ENCODE assay signal across 8 cellular contexts in the genomic region with DNA sequence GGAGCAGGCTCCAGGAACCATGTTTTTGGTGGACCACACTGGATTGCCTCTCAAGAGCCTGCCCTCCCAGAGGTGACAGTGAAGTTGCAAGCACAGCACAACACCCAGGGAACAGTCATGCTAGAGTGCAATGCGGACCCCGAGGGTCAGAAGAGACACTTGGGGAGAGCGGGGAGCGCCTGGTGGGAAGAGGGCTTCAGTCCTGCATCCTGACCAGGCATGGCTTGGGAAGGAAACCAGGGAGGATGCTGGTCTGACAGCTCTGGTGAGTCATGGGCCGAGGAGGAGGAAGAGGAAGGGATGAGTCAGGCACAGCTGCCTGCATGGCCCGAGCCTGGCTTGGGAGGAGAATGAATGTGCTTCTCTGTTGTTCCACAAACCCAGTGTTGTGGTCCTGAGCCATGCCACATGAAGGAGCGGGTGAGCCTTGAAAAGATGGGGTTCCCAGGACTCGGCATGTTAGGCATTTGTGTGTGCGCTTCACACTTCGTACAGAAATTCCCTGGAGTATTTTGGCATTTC. TPM values are rescaled to one million over a fixed set of nuclear protein-coding genes. Genes with fewer than 3 reads are reported as not detected.
DNase-seq lines count a peak whose midpoint lies in the region; ATAC-seq and TF ChIP-seq lines count a peak whose summit lies in the region.

No MANE protein-coding gene starts in this region.

- H3K4me1 Mint-ChIP-seq in activated CD4-positive, alpha-beta T cell treated with anti-CD3 and anti-CD28 coated beads, Interleukin-2, amount 10 ng/mL, durations not matched to agents 24 days and 14 days, result peaks cover 23% of the 10 kb centered on the region
- H3K4me1 Mint-ChIP-seq in endodermal cell (peaks cover 8% of the 10 kb centered on the region), mesothelial cell of epicardium (peaks cover 49% of the 10 kb centered on the region)

- H3K27me3 ChIP-seq in HUES6 (ENCODE audit: control insufficient read depth, insufficient read depth, low read length) (no peaks in the 10 kb centered on the region), endodermal cell (ENCODE audit: control insufficient read depth, insufficient read depth, low read length, poor library complexity, severe bottlenecking) (no peaks in the 10 kb centered on the region)

- no peak for ATAC-seq in GM18505 (IDR thresholded peaks at IDR 0.05; ENCODE audit: unreplicated experiment)

- intact Hi-C loops in activated CD4-positive, alpha-beta T cell treated with anti-CD3 and anti-CD28 coated beads, Interleukin-2, amount 10 ng/mL, durations not matched to agents 24 days and 14 days (cut with micrococcal nuclease), result loop anchor here (1.0 to 2.0 kb wide), 2 partner anchors 10 to 44 kb away; a partner anchor contains a TSS

- no peak overlapping the region for H3K4me3 ChIP-seq in HUES6 (ENCODE audit: low read depth, low read length)
- no peak overlapping the region for H3K4me3 ChIP-seq in endodermal cell (ENCODE audit: low read length)

- H3K9me3 Mint-ChIP-seq in activated CD4-positive, alpha-beta T cell treated with anti-CD3 and anti-CD28 coated beads, Interleukin-2, amount 10 ng/mL, durations not matched to agents 24 days and 14 days, result no peaks in the 10 kb centered on the region
- H3K9me3 Mint-ChIP-seq in endodermal cell, result no peaks in the 10 kb centered on the region
- no peaks in the 10 kb centered on the region for H3K9me3 Mint-ChIP-seq in mesothelial cell of epicardium

- no peaks in the 10 kb centered on the region for H3K27me3 Mint-ChIP-seq in activated CD4-positive, alpha-beta T cell treated with anti-CD3 and anti-CD28 coated beads, Interleukin-2, amount 10 ng/mL, durations not matched to agents 24 days and 14 days
- H3K27me3 Mint-ChIP-seq in endodermal cell (ENCODE audit: insufficient read depth), result no peaks in the 10 kb centered on the region
- no peaks in the 10 kb centered on the region for H3K27me3 Mint-ChIP-seq in mesothelial cell of epicardium (ENCODE audit: low read depth)

- no peak for TF ChIP-seq POLR2A in GM18505 (IDR thresholded peaks at IDR 0.05; ENCODE audit: borderline replicate concordance, extremely low read depth, insufficient read depth, insufficient read length)

- WGBS in endodermal cell (ENCODE audit: insufficient coverage in 1 of 2, insufficient read length in 1 of 2), 2 experiments, result 87 to 89% methylated on average over 9 to 10 of the region's 10 CpGs

- H3K4me3 Mint-ChIP-seq in activated CD4-positive, alpha-beta T cell treated with anti-CD3 and anti-CD28 coated beads, Interleukin-2, amount 10 ng/mL, durations not matched to agents 24 days and 14 days, result peak overlapping the region; percentile 16
- H3K4me3 Mint-ChIP-seq in endodermal cell (no peak overlapping the region), mesothelial cell of epicardium (no peak overlapping the region)

- H3K27ac ChIP-seq in HUES6 (ENCODE audit: low read depth, low read length) (peak overlapping the region; percentile 58; the same call in 1 of the 2 replicates), endodermal cell (ENCODE audit: low read depth, low read length) (peak overlapping the region; percentile 85)

- H3K27ac Mint-ChIP-seq in activated CD4-positive, alpha-beta T cell treated with anti-CD3 and anti-CD28 coated beads, Interleukin-2, amount 10 ng/mL, durations not matched to agents 24 days and 14 days, result peak overlapping the region; percentile 71
- H3K27ac Mint-ChIP-seq in endodermal cell (peak overlapping the region; percentile 48), mesothelial cell of epicardium (peak overlapping the region; percentile 96)

- H3K9me3 ChIP-seq in HUES6 (ENCODE audit: control insufficient read depth, insufficient read depth, low read depth, low read length), result no peaks in the 10 kb centered on the region
- H3K9me3 ChIP-seq in endodermal cell (ENCODE audit: control insufficient read depth, low read length), result no peaks in the 10 kb centered on the region

- TF ChIP-seq CTCF in endodermal cell (conservative IDR thresholded peaks at IDR 0.05) (no peak), mesothelial cell of epicardium (IDR thresholded peaks at IDR 0.05; ENCODE audit: unreplicated experiment) (no peak)

- H3K9ac ChIP-seq in HUES6 (ENCODE audit: low read length) (peak overlapping the region; percentile 69), endodermal cell (ENCODE audit: extremely low read depth, low read length, poor library complexity, severe bottlenecking) (no peak overlapping the region)

- peak; percentile 97 for DNase-seq in AG08395 (ENCODE audit: low spot score)
- peak; percentile 72 for DNase-seq in activated CD4-positive, alpha-beta T cell treated with anti-CD3 and anti-CD28 coated beads, Interleukin-2, amount 10 ng/mL, durations not matched to agents 24 days and 14 days
- peak; percentile 75 for DNase-seq in endodermal cell
- DNase-seq in mesothelial cell of epicardium (ENCODE audit: low spot score in 2 of 2, unreplicated experiment in 2 of 2), result no peak
- peak; percentile 26 to 39 for DNase-seq in stimulated activated CD8-positive, alpha-beta memory T cell treated with anti-CD3 and anti-CD28 coated beads, Interleukin-7, amount 100 ng/mL, for 4 hours (ENCODE audit: low read depth in 2 of 2)
- DNase-seq in mesenteric fat pad (ENCODE audit: low spot score), result no peak

- H3K36me3 Mint-ChIP-seq in activated CD4-positive, alpha-beta T cell treated with anti-CD3 and anti-CD28 coated beads, Interleukin-2, amount 10 ng/mL, durations not matched to agents 24 days and 14 days (ENCODE audit: low read depth), result no peaks in the 10 kb centered on the region
- H3K36me3 Mint-ChIP-seq in endodermal cell (ENCODE audit: low read depth), result no peaks in the 10 kb centered on the region
- H3K36me3 Mint-ChIP-seq in mesothelial cell of epicardium, result no peaks in the 10 kb centered on the region

- H3K4me1 ChIP-seq in HUES6 (ENCODE audit: control insufficient read depth, insufficient read depth, low read length) (peaks cover 45% of the 10 kb centered on the region), endodermal cell (ENCODE audit: control insufficient read depth, insufficient read depth, low read length) (no peaks in the 10 kb centered on the region)

- H3K36me3 ChIP-seq in HUES6 (ENCODE audit: control insufficient read depth, insufficient read depth, low read length), result no peaks in the 10 kb centered on the region
- no peaks in the 10 kb centered on the region for H3K36me3 ChIP-seq in endodermal cell (ENCODE audit: control insufficient read depth, insufficient read depth, low read length)

RNA-seq across cellular contexts. Expression of a gene that starts 29.5 kb away (rescaled TPM):
- not detected in 2 replicates for total RNA-seq in activated CD4-positive, alpha-beta T cell treated with anti-CD3 and anti-CD28 coated beads, Interleukin-2, amount 10 ng/mL, durations not matched to agents 24 days and 14 days
- total RNA-seq in endodermal cell, result not detected
- not detected for polyA plus RNA-seq in endodermal cell (2013, experiment 1 of 2)
- not detected for polyA plus RNA-seq in endodermal cell (2013, experiment 2 of 2)
- total RNA-seq in mesothelial cell of epicardium, result 0.20 to 0.24 TPM (median 0.20 TPM) in 3 replicates
- total RNA-seq in mesenteric fat pad, result not detected

RNA-seq across cellular contexts. Expression of a gene that starts 41.1 kb away (rescaled TPM):
- not detected in 2 replicates for total RNA-seq in activated CD4-positive, alpha-beta T cell treated with anti-CD3 and anti-CD28 coated beads, Interleukin-2, amount 10 ng/mL, durations not matched to agents 24 days and 14 days
- total RNA-seq in endodermal cell (1 to 10 TPM in 1 of 2 donors, under 1 TPM in 1; 0.15 to 1.7 TPM), mesothelial cell of epicardium (0.31 to 0.50 TPM (median 0.40 TPM) in 3 replicates), mesenteric fat pad (3.8 TPM)
- 1.00 TPM for polyA plus RNA-seq in endodermal cell (2013, experiment 1 of 2)
- polyA plus RNA-seq in endodermal cell (2013, experiment 2 of 2), result 0.70 TPM

RNA-seq across cellular contexts. Expression of a gene that starts 44.4 kb away (rescaled TPM):
- total RNA-seq in activated CD4-positive, alpha-beta T cell treated with anti-CD3 and anti-CD28 coated beads, Interleukin-2, amount 10 ng/mL, durations not matched to agents 24 days and 14 days, result 1.8 and 2.1 TPM in 2 replicates
- 10 to 100 TPM; 19.1 to 19.3 TPM for total RNA-seq in endodermal cell
- polyA plus RNA-seq in endodermal cell (2013, experiment 1 of 2), result 11.7 TPM
- polyA plus RNA-seq in endodermal cell (2013, experiment 2 of 2), result 12.2 TPM
- 9.1 to 9.4 TPM (median 9.4 TPM) in 3 replicates for total RNA-seq in mesothelial cell of epicardium
- 19.9 TPM for total RNA-seq in mesenteric fat pad

RNA-seq across cellular contexts. Expression of a gene that starts 44.9 kb away (rescaled TPM):
- total RNA-seq in activated CD4-positive, alpha-beta T cell treated with anti-CD3 and anti-CD28 coated beads, Interleukin-2, amount 10 ng/mL, durations not matched to agents 24 days and 14 days, result 100 and 103 TPM in 2 replicates
- total RNA-seq in endodermal cell (10 to 100 TPM; 84.2 to 98.8 TPM), mesothelial cell of epicardium (82.5 to 88.1 TPM (median 84.9 TPM) in 3 replicates), mesenteric fat pad (38.0 TPM)
- 103 TPM for polyA plus RNA-seq in endodermal cell (2013, experiment 1 of 2)
- polyA plus RNA-seq in endodermal cell (2013, experiment 2 of 2), result 84.0 TPM

RNA-seq across cellular contexts. Expression of a gene that starts 46.4 kb away (rescaled TPM):
- total RNA-seq in activated CD4-positive, alpha-beta T cell treated with anti-CD3 and anti-CD28 coated beads, Interleukin-2, amount 10 ng/mL, durations not matched to agents 24 days and 14 days, result not detected in 2 replicates
- total RNA-seq in endodermal cell (not detected), mesothelial cell of epicardium (not detected in 3 replicates), mesenteric fat pad (not detected)
- not detected for polyA plus RNA-seq in endodermal cell (2013, experiment 1 of 2)
- polyA plus RNA-seq in endodermal cell (2013, experiment 2 of 2), result not detected

Comparison
In these comparisons a context has a peak if more than half of its experiments do, and no peak if none do; other contexts are left out.
1. DNase-seq: peak in AG08395 (single experiment), activated CD4-positive, alpha-beta T cell treated with anti-CD3 and anti-CD28 coated beads, Interleukin-2, amount 10 ng/mL, durations not matched to agents 24 days and 14 days (single experiment), endodermal cell (single experiment) and stimulated activated CD8-positive, alpha-beta memory T cell treated with anti-CD3 and anti-CD28 coated beads, Interleukin-7, amount 100 ng/mL, for 4 hours (2 of 2); none in mesothelial cell of epicardium (0 of 2) and mesenteric fat pad (single experiment).
2. Peak in every context shown above with its lines, with median percentiles within 50 percentile points of each other: H3K27ac Mint-ChIP-seq.